ENCODE assay signal across 13 cellular contexts in the genomic region with DNA sequence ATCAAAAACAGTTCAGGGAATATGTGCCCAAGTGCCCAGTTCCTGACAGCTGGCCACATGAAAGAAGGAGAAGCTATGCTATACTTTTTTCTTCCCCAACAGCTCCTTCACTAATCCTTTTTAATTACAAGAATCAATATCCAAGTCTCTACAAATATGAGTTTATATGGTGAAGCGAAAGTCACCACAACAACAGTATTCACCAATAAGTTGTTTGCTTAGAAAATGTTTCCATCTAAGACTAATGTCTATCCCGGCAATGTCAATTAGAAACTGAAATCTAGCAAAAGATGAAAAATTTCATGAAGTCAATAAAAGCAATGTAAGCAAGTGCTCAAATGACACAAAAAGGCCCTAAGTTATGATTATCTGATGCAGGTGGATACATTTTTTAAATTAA. TPM values are rescaled to one million over a fixed set of nuclear protein-coding genes. Genes with fewer than 3 reads are reported as not detected.
"Had no signal": no experiment of that assay in that cellular context is flagged by ENCODE, and none has a peak within 500 bp of the region (broad histone marks: within the 10 kb centered on the region; RNA-seq: fewer than 3 reads in every experiment).

No MANE protein-coding gene starts in this region.

- H3K4me3 Mint-ChIP-seq: nephron had no signal

- H3K27ac Mint-ChIP-seq: nephron had no signal

- DNase-seq: activated CD4-positive, alpha-beta T cell treated with anti-CD3 and anti-CD28 coated beads for 1 hour; activated effector memory CD4-positive, alpha-beta T cell treated with Interleukin-2 at 50 U/mL for 16 hours; hypothalamus; posterior cingulate gyrus; sigmoid colon; spleen; stimulated activated CD8-positive, alpha-beta memory T cell treated with anti-CD3 and anti-CD28 coated beads, Interleukin-4, amount 100 ng/mL, for 48 hours; stimulated activated naive CD4-positive, alpha-beta T cell treated with Interleukin-2 at 50 U/mL for 16 hours; transverse colon; WERI-Rb-1 had no signal

- H3K4me1 Mint-ChIP-seq: nephron had no signal

RNA-seq across cellular contexts. Expression of a gene that starts 17.7 kb away (rescaled TPM):
- total RNA-seq: ascending aorta, SJSA1 had no signal
